ENCODE assay signal across 1 cellular context in genomic region chr10:112956631-112957350, GRCh38.
TF ChIP-seq lines count a peak whose summit lies in the region.

No MANE protein-coding gene starts in this region.

TF ChIP-seq in HEK293, 187 proteins besides CTCF, POLR2A, EP300 and RAD21 (continued from another document and continues in another):
- TF ChIP-seq PRDM6 (tag by site-specific recombination; IDR thresholded peaks at IDR 0.05), result peak; percentile 92
- TF ChIP-seq ZBTB8A (tag by site-specific recombination; IDR thresholded peaks at IDR 0.05), result peak; percentile 57; the same call in 1 of the 2 replicates
- no peak for TF ChIP-seq ZNF777 (tag by site-specific recombination; IDR thresholded peaks at IDR 0.05; ENCODE audit: borderline replicate concordance)
- peak; percentile 23; the same call in 1 of the 2 replicates for TF ChIP-seq ZNF639 (tag by site-specific recombination; IDR thresholded peaks at IDR 0.05)
- TF ChIP-seq ZNF621 (tag by site-specific recombination; IDR thresholded peaks at IDR 0.05), result no peak
- TF ChIP-seq ZNF114 (tag by site-specific recombination; IDR thresholded peaks at IDR 0.05), result no peak
- no peak for TF ChIP-seq ZNF664 (tag by site-specific recombination; IDR thresholded peaks at IDR 0.05)
- no peak for TF ChIP-seq ZNF16 (tag by site-specific recombination; IDR thresholded peaks at IDR 0.05; ENCODE audit: low read depth)
- no peak for TF ChIP-seq ZNF529 (tag by site-specific recombination; IDR thresholded peaks at IDR 0.05; ENCODE audit: insufficient replicate concordance)
- no peak for TF ChIP-seq ZNF473 (tag by site-specific recombination; IDR thresholded peaks at IDR 0.05)
- no peak for TF ChIP-seq SCRT2 (tag by site-specific recombination; IDR thresholded peaks at IDR 0.05)
- TF ChIP-seq ZNF501 (tag by site-specific recombination; IDR thresholded peaks at IDR 0.05), result 0 out of 2 replicates have a peak, but pooled peaks have one; percentile 40
- TF ChIP-seq ZNF701 (tag by site-specific recombination; IDR thresholded peaks at IDR 0.05), result no peak
- no peak for TF ChIP-seq RBAK (tag by site-specific recombination; IDR thresholded peaks at IDR 0.05)
- no peak for TF ChIP-seq ZNF48 (tag by site-specific recombination; IDR thresholded peaks at IDR 0.05)
- peak; percentile 71; the same call in 1 of the 2 replicates for TF ChIP-seq ZNF18 (tag by site-specific recombination; IDR thresholded peaks at IDR 0.05)
- no peak for TF ChIP-seq ZNF549 (tag by site-specific recombination; IDR thresholded peaks at IDR 0.05)
- TF ChIP-seq ATF2 (tag by site-specific recombination; IDR thresholded peaks at IDR 0.05; ENCODE audit: low read depth), result no peak
- no peak for TF ChIP-seq ZNF132 (tag by site-specific recombination; IDR thresholded peaks at IDR 0.05; ENCODE audit: borderline replicate concordance)
- no peak for TF ChIP-seq ZNF121 (tag by site-specific recombination; IDR thresholded peaks at IDR 0.05)
- peak; percentile 63 for TF ChIP-seq ZEB2 (tag by site-specific recombination; IDR thresholded peaks at IDR 0.05)
- TF ChIP-seq ZNF404 (tag by site-specific recombination; IDR thresholded peaks at IDR 0.05), result no peak
- peak; percentile 78; the same call in 1 of the 2 replicates for TF ChIP-seq BCL11A (tag by site-specific recombination; IDR thresholded peaks at IDR 0.05; ENCODE audit: low read depth)
- TF ChIP-seq ZNF24 (tag by site-specific recombination; IDR thresholded peaks at IDR 0.05), result peak; percentile 73
- TF ChIP-seq EGR2 (tag by site-specific recombination; IDR thresholded peaks at IDR 0.05; ENCODE audit: low read depth), result no peak
- TF ChIP-seq SP3 (tag by site-specific recombination; IDR thresholded peaks at IDR 0.05), result no peak
- no peak for TF ChIP-seq ZNF391 (tag by site-specific recombination; IDR thresholded peaks at IDR 0.05; ENCODE audit: borderline replicate concordance, low read depth)
- no peak for TF ChIP-seq ZBTB49 (tag by site-specific recombination; IDR thresholded peaks at IDR 0.05; ENCODE audit: low read depth)
- no peak for TF ChIP-seq MEIS1 (CRISPR knock-in tag; IDR thresholded peaks at IDR 0.05; ENCODE audit: borderline replicate concordance)
- no peak for TF ChIP-seq ZNF10 (tag by site-specific recombination; IDR thresholded peaks at IDR 0.05)
- no peak for TF ChIP-seq ZNF112 (tag by site-specific recombination; IDR thresholded peaks at IDR 0.05)
- TF ChIP-seq SP7 (tag by site-specific recombination; IDR thresholded peaks at IDR 0.05), result peak; percentile 80
- no peak for TF ChIP-seq ZNF292 (tag by site-specific recombination; IDR thresholded peaks at IDR 0.05; ENCODE audit: borderline replicate concordance, low read depth)
- no peak for TF ChIP-seq HOXC10 (CRISPR knock-in tag; IDR thresholded peaks at IDR 0.05)
- TF ChIP-seq IKZF3 (tag by site-specific recombination; IDR thresholded peaks at IDR 0.05), result peak; percentile 68; the same call in 1 of the 2 replicates
- 0 out of 2 replicates have a peak, but pooled peaks have one; percentile 25 for TF ChIP-seq MZF1 (tag by site-specific recombination; IDR thresholded peaks at IDR 0.05; ENCODE audit: borderline replicate concordance)
- TF ChIP-seq ZNF624 (tag by site-specific recombination; IDR thresholded peaks at IDR 0.05), result no peak
- TF ChIP-seq GLI2 (tag by site-specific recombination; IDR thresholded peaks at IDR 0.05; ENCODE audit: borderline replicate concordance, low read depth), result peak; percentile 85; the same call in 1 of the 2 replicates
- TF ChIP-seq ZNF211 (tag by site-specific recombination; IDR thresholded peaks at IDR 0.05; ENCODE audit: low read depth), result no peak
- TF ChIP-seq ZNF2 (tag by site-specific recombination; IDR thresholded peaks at IDR 0.05), result peak; percentile 41; the same call in 1 of the 2 replicates
- TF ChIP-seq FEZF1 (tag by site-specific recombination; IDR thresholded peaks at IDR 0.05), result peak; percentile 99
- peak; percentile 89; the same call in 1 of the 2 replicates for TF ChIP-seq HOXD13 (CRISPR knock-in tag; IDR thresholded peaks at IDR 0.05; ENCODE audit: borderline replicate concordance)
- peak; percentile 39; the same call in 1 of the 2 replicates for TF ChIP-seq BCL11B (tag by site-specific recombination; IDR thresholded peaks at IDR 0.05; ENCODE audit: low read depth)
- no peak for TF ChIP-seq ZNF280C (tag by site-specific recombination; IDR thresholded peaks at IDR 0.05)
- TF ChIP-seq ZFP3 (tag by site-specific recombination; IDR thresholded peaks at IDR 0.05; ENCODE audit: low read depth), result no peak
- TF ChIP-seq ZNF596 (tag by site-specific recombination; IDR thresholded peaks at IDR 0.05), result 0 out of 2 replicates have a peak, but pooled peaks have one; percentile 45
- TF ChIP-seq ZNF837 (tag by site-specific recombination; IDR thresholded peaks at IDR 0.05), result no peak
- peak; percentile 79 for TF ChIP-seq ZNF362 (tag by site-specific recombination; IDR thresholded peaks at IDR 0.05)
- no peak for TF ChIP-seq ZNF530 (tag by site-specific recombination; IDR thresholded peaks at IDR 0.05; ENCODE audit: low read depth)
- peak; percentile 94 for TF ChIP-seq WT1 (tag by site-specific recombination; IDR thresholded peaks at IDR 0.05)
- TF ChIP-seq ZNF626 (tag by site-specific recombination; IDR thresholded peaks at IDR 0.05), result no peak
- no peak for TF ChIP-seq ZNF518A (tag by site-specific recombination; conservative IDR thresholded peaks at IDR 0.05; ENCODE audit: low read depth)
- peak; percentile 42; the same call in 1 of the 2 replicates for TF ChIP-seq ZNF366 (tag by site-specific recombination; conservative IDR thresholded peaks at IDR 0.05)
